23 cellular contexts compared by ENCODE assay signal in genomic region chr11:15224466-15224865, GRCh38.
DNase-seq lines count a peak whose midpoint lies in the region; ATAC-seq and TF ChIP-seq lines count a peak whose summit lies in the region.
"Had no signal": no experiment of that assay in that cellular context is flagged by ENCODE, and none has a peak within 500 bp of the region (broad histone marks: within the 10 kb centered on the region; RNA-seq: fewer than 3 reads in every experiment).

No MANE protein-coding gene starts in this region.

- DNase-seq in GM23338 (ENCODE audit: low spot score) (no peak), endodermal cell (peak; percentile 29), SK-N-SH (no peak), iPS-NIHi7 (ENCODE audit: extremely low spot score) (no peak)
- DNase-seq: 8988T; ACHN; BE2C; C1 segment of cervical spinal cord; CD4-positive, alpha-beta memory T cell; CD4-positive, CD25-positive, alpha-beta regulatory T cell; CD8-positive, alpha-beta memory T cell; COR-L47; DMS 273 treated with DMSO at 0.1 percent for 48 hours; DMS153; DMS53; DND-41; EL; GDM1 had no signal

- peaks cover 2% of the 10 kb centered on the region for H3K27me3 Mint-ChIP-seq in GM23338 (ENCODE audit: insufficient read depth, low read depth, poor library complexity)
- peaks cover 3% of the 10 kb centered on the region for H3K27me3 Mint-ChIP-seq in endodermal cell (ENCODE audit: insufficient read depth)

- no peaks in the 10 kb centered on the region for H3K36me3 Mint-ChIP-seq in GM23338 (ENCODE audit: low read depth)
- H3K36me3 Mint-ChIP-seq in endodermal cell (ENCODE audit: low read depth): no peaks in the 10 kb centered on the region
- H3K36me3 Mint-ChIP-seq: CD14-positive monocyte; CD4-positive, alpha-beta memory T cell; CD4-positive, CD25-positive, alpha-beta regulatory T cell; CD8-positive, alpha-beta memory T cell had no signal

- H3F3A ChIP-seq in GM23338 (replicated peaks; ENCODE audit: low read depth): no peaks in the 10 kb centered on the region
- no peaks in the 10 kb centered on the region for H3F3A ChIP-seq in SK-N-SH (replicated peaks; ENCODE audit: insufficient read depth)

- no peak for ATAC-seq in GM23338
- ATAC-seq in HG02884 (IDR thresholded peaks at IDR 0.05; ENCODE audit: unreplicated experiment): no peak
- ATAC-seq: GM12878 had no signal

- H3K9me3 ChIP-seq in HEK293 (ENCODE audit: control insufficient read depth, insufficient read depth, low read depth, low read length) (no peaks in the 10 kb centered on the region), endodermal cell (ENCODE audit: control insufficient read depth, low read length) (no peaks in the 10 kb centered on the region), SK-N-SH (no peaks in the 10 kb centered on the region)
- H3K9me3 ChIP-seq: BE2C, BLaER1 had no signal

- 87 to 89% methylated on average over 2 to 3 of the region's 3 CpGs for WGBS in endodermal cell (ENCODE audit: insufficient coverage in 1 of 2, insufficient read length in 1 of 2), 2 experiments
- 13% methylated on average over 3 of the region's 3 CpGs for WGBS in SK-N-SH (ENCODE audit: low lambda C conversion rate)

- H3K4me3 Mint-ChIP-seq in GM23338 (no peak overlapping the region), endodermal cell (no peak overlapping the region)
- H3K4me3 Mint-ChIP-seq: CD14-positive monocyte; CD4-positive, alpha-beta memory T cell; CD4-positive, CD25-positive, alpha-beta regulatory T cell; CD8-positive, alpha-beta memory T cell had no signal

- no peak overlapping the region for H3K27ac ChIP-seq in GM23338 (ENCODE audit: low read depth)
- no peak overlapping the region for H3K27ac ChIP-seq in HEK293 (ENCODE audit: extremely low read depth, low read depth, low read length)
- H3K27ac ChIP-seq in endodermal cell (ENCODE audit: low read depth, low read length): no peak overlapping the region
- no peak overlapping the region for H3K27ac ChIP-seq in SK-N-SH (ENCODE audit: low read depth in 2 of 2, low read length in 1 of 2)
- H3K27ac ChIP-seq: BLaER1 had no signal

- TF ChIP-seq RAD21 in SK-N-SH (IDR thresholded peaks at IDR 0.05; ENCODE audit: low read length): no peak

- POLR2A ChIA-PET in HEK293 (lab: Yijun Ruan, JAX) (no interaction called here), SK-N-SH (lab: Yijun Ruan, JAX) (no interaction called here)

- H3K4me1 ChIP-seq in GM23338 (ENCODE audit: insufficient read depth) (no peaks in the 10 kb centered on the region), HEK293 (ENCODE audit: control insufficient read depth, insufficient read depth, low read length) (no peaks in the 10 kb centered on the region), endodermal cell (ENCODE audit: control insufficient read depth, insufficient read depth, low read length) (no peaks in the 10 kb centered on the region), SK-N-SH (ENCODE audit: control insufficient read depth in 1 of 2, insufficient read depth in 2 of 2, low read depth in 1 of 2, low read length in 1 of 2) (peaks cover 0 to 17% of the 10 kb centered on the region in 2 experiments; a peak in 2 of 4 replicates)

- H3K9ac ChIP-seq in endodermal cell (ENCODE audit: extremely low read depth, low read length, poor library complexity, severe bottlenecking) (no peak overlapping the region), SK-N-SH (no peak overlapping the region)
- H3K9ac ChIP-seq: BLaER1 had no signal

- H3K36me3 ChIP-seq in GM23338 (ENCODE audit: insufficient read depth): no peaks in the 10 kb centered on the region
- no peaks in the 10 kb centered on the region for H3K36me3 ChIP-seq in HEK293 (ENCODE audit: control insufficient read depth in 2 of 2, insufficient read depth in 1 of 2, low read length in 2 of 2)
- no peaks in the 10 kb centered on the region for H3K36me3 ChIP-seq in endodermal cell (ENCODE audit: control insufficient read depth, insufficient read depth, low read length)
- H3K36me3 ChIP-seq in SK-N-SH (replicated peaks in 1 of 2; ENCODE audit: control insufficient read depth in 1 of 2, insufficient read depth in 2 of 2, low read length in 1 of 2): no peaks in the 10 kb centered on the region
- H3K36me3 ChIP-seq: BE2C, BLaER1 had no signal

- H3K4me2 ChIP-seq in GM23338 (no peak overlapping the region), SK-N-SH (no peak overlapping the region)
- H3K4me2 ChIP-seq: BLaER1 had no signal

- H4K20me1 ChIP-seq in GM23338 (replicated peaks; ENCODE audit: insufficient read depth) (no peaks in the 10 kb centered on the region), SK-N-SH (ENCODE audit: insufficient read depth) (no peaks in the 10 kb centered on the region)
- H4K20me1 ChIP-seq: BLaER1 had no signal

- H3K4me3 ChIP-seq in GM23338: no peak overlapping the region
- no peak overlapping the region for H3K4me3 ChIP-seq in HEK293 (ENCODE audit: low read depth, low read length)
- H3K4me3 ChIP-seq in endodermal cell (ENCODE audit: low read length): no peak overlapping the region
- H3K4me3 ChIP-seq in SK-N-SH (ENCODE audit: low read depth in 2 of 2, low read length in 1 of 2): no peak overlapping the region
- H3K4me3 ChIP-seq: BLaER1, GM12878 had no signal

- TF ChIP-seq CTCF in GM23338 (conservative IDR thresholded peaks at IDR 0.05; ENCODE audit: low read depth in 2 of 2): no peak
- no peak for TF ChIP-seq CTCF in HEK293 (tag by site-specific recombination; IDR thresholded peaks at IDR 0.05)
- no peak for TF ChIP-seq CTCF in endodermal cell (conservative IDR thresholded peaks at IDR 0.05)
- no peak for TF ChIP-seq CTCF in SK-N-SH (IDR thresholded peaks at IDR 0.05)

- H3K27ac Mint-ChIP-seq in GM23338 (no peak overlapping the region), endodermal cell (no peak overlapping the region)
- H3K27ac Mint-ChIP-seq: CD14-positive monocyte; CD4-positive, alpha-beta memory T cell; CD4-positive, CD25-positive, alpha-beta regulatory T cell had no signal

- no peaks in the 10 kb centered on the region for H3K9me2 ChIP-seq in GM23338 (ENCODE audit: insufficient read depth)
- H3K9me2 ChIP-seq in SK-N-SH: no peaks in the 10 kb centered on the region

- CTCF ChIA-PET in HEK293 (lab: Yijun Ruan, JAX) (interaction anchor here (1.3 to 1.5 kb wide), 2 partner anchors 8 to 15 kb away, joined by 3 to 4 read pairs; no protein-coding TSS in a partner anchor), SK-N-SH (lab: Yijun Ruan, JAX) (interaction anchor here (0.6 to 1.4 kb wide), 6 partner anchors 9 to 150 kb away, joined by 3 to 6 read pairs (median 3); no protein-coding TSS in a partner anchor)

- H3K9me3 Mint-ChIP-seq in GM23338 (no peaks in the 10 kb centered on the region), endodermal cell (no peaks in the 10 kb centered on the region)
- H3K9me3 Mint-ChIP-seq: CD4-positive, alpha-beta memory T cell; CD8-positive, alpha-beta memory T cell had no signal

- H3K4me1 Mint-ChIP-seq in GM23338: no peaks in the 10 kb centered on the region
- no peaks in the 10 kb centered on the region for H3K4me1 Mint-ChIP-seq in endodermal cell
- H3K4me1 Mint-ChIP-seq: CD4-positive, alpha-beta memory T cell; CD4-positive, CD25-positive, alpha-beta regulatory T cell; CD8-positive, alpha-beta memory T cell had no signal

- H3K27me3 ChIP-seq in GM23338 (ENCODE audit: insufficient read depth) (no peaks in the 10 kb centered on the region), endodermal cell (ENCODE audit: control insufficient read depth, insufficient read depth, low read length, poor library complexity, severe bottlenecking) (peaks cover 5% of the 10 kb centered on the region), SK-N-SH (ENCODE audit: insufficient read depth) (no peaks in the 10 kb centered on the region)
- H3K27me3 ChIP-seq: BE2C, BLaER1 had no signal

- H3K79me2 ChIP-seq in GM23338 (replicated peaks; ENCODE audit: insufficient read depth) (no peaks in the 10 kb centered on the region), SK-N-SH (ENCODE audit: insufficient read depth) (no peaks in the 10 kb centered on the region)

- no peak for TF ChIP-seq EP300 in SK-N-SH (IDR thresholded peaks at IDR 0.05; ENCODE audit: borderline replicate concordance in 1 of 2, low read depth in 1 of 2, low read length in 1 of 2)

- H2AFZ ChIP-seq in GM23338 (no peak overlapping the region), SK-N-SH (ENCODE audit: low read depth) (no peak overlapping the region)

TF ChIP-seq in GM23338, 12 proteins besides CTCF, POLR2A, EP300 and RAD21 (continues in another document):
- TF ChIP-seq POLR2AphosphoS5 (IDR thresholded peaks at IDR 0.05; ENCODE audit: low read depth): no peak

TF ChIP-seq in SK-N-SH, 30 proteins besides CTCF, POLR2A, EP300 and RAD21:
- TF ChIP-seq FOXM1 (IDR thresholded peaks at IDR 0.05; ENCODE audit: low read depth) (no peak), RXRA (IDR thresholded peaks at IDR 0.05; ENCODE audit: borderline replicate concordance, low read depth) (no peak), TCF12 (IDR thresholded peaks at IDR 0.05) (no peak), FOSL2 (IDR thresholded peaks at IDR 0.05; ENCODE audit: borderline replicate concordance, low read depth) (no peak), EZH2phosphoT487 (IDR thresholded peaks at IDR 0.05; ENCODE audit: borderline replicate concordance, low read depth) (no peak)
